1 cellular context compared by ENCODE assay signal in the genomic region with DNA sequence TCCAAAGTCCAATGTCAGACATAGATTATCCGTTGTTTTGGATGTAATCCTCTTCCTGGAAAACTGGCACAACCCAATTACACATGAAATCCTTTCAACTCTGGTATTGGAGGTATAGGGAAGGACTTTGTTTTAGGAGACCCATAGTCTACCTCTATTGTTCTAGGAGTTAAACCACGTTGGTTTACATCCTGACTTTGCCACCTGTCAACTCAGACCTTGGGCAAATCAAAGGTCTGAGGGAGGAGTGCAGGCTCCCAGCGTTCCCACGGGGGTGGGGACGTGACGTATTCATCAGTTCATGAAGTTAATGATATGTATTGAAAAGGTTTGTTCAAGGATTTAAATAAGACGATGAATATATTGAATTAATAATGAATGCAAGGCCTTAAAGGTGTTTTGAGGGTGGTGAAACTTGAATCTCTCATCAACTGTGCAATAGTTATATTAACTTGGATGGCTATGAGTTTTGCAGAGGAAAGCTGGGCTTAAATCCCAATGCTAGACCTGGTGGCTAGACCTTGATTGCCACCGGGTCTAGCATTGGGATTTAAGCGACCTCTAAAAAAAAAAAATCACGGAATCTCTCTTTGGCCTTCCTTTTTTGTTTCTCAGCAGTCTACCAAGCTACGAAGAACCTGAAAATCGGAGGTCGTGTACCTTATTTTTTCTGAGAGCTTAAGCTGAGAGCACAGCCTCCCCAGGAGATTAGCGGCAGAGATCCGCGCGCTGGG.
TF ChIP-seq lines count a peak whose summit lies in the region.

No MANE protein-coding gene starts in this region.

TF ChIP-seq in WTC11, 78 proteins besides CTCF, POLR2A, EP300 and RAD21 (continued from another document):
- TF ChIP-seq, protein P1, sequence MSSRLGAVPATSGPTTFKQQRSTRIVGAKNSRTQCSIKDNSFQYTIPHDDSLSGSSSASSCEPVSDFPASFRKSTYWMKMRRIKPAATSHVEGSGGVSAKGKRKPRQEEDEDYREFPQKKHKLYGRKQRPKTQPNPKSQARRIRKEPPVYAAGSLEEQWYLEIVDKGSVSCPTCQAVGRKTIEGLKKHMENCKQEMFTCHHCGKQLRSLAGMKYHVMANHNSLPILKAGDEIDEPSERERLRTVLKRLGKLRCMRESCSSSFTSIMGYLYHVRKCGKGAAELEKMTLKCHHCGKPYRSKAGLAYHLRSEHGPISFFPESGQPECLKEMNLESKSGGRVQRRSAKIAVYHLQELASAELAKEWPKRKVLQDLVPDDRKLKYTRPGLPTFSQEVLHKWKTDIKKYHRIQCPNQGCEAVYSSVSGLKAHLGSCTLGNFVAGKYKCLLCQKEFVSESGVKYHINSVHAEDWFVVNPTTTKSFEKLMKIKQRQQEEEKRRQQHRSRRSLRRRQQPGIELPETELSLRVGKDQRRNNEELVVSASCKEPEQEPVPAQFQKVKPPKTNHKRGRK (CRISPR knock-in tag; IDR thresholded peaks at IDR 0.05; ENCODE audit: borderline replicate concordance) = no peak
- TF ChIP-seq JUN (CRISPR knock-in tag; IDR thresholded peaks at IDR 0.05) = no peak
- no peak for TF ChIP-seq SOX15 (CRISPR knock-in tag; IDR thresholded peaks at IDR 0.05)
- TF ChIP-seq, protein P2, sequence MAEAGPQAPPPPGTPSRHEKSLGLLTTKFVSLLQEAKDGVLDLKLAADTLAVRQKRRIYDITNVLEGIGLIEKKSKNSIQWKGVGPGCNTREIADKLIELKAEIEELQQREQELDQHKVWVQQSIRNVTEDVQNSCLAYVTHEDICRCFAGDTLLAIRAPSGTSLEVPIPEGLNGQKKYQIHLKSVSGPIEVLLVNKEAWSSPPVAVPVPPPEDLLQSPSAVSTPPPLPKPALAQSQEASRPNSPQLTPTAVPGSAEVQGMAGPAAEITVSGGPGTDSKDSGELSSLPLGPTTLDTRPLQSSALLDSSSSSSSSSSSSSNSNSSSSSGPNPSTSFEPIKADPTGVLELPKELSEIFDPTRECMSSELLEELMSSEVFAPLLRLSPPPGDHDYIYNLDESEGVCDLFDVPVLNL (CRISPR knock-in tag; IDR thresholded peaks at IDR 0.05; ENCODE audit: borderline replicate concordance, low read depth) = no peak
- no peak for TF ChIP-seq SP1 (CRISPR knock-in tag; conservative IDR thresholded peaks at IDR 0.05)
- no peak for TF ChIP-seq TP53 (CRISPR knock-in tag; IDR thresholded peaks at IDR 0.05)
- no peak for TF ChIP-seq MXD4 (CRISPR knock-in tag; IDR thresholded peaks at IDR 0.05; ENCODE audit: borderline replicate concordance)
- TF ChIP-seq, protein P3, sequence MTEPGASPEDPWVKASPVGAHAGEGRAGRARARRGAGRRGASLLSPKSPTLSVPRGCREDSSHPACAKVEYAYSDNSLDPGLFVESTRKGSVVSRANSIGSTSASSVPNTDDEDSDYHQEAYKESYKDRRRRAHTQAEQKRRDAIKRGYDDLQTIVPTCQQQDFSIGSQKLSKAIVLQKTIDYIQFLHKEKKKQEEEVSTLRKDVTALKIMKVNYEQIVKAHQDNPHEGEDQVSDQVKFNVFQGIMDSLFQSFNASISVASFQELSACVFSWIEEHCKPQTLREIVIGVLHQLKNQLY (CRISPR knock-in tag; IDR thresholded peaks at IDR 0.05) = no peak
